Comparison of ENCODE assay signal across 20 cellular contexts in genomic region chr15:91961357-91961756, GRCh38.
A peak's percentile ranks its signal among the peaks of the same experiment; 100 is the strongest.
DNase-seq lines count a peak whose midpoint lies in the region; ATAC-seq, FAIRE-seq and TF ChIP-seq lines count a peak whose summit lies in the region.
"Had no signal": no experiment of that assay in that cellular context is flagged by ENCODE, and none has a peak within 500 bp of the region (broad histone marks: within the 10 kb centered on the region; RNA-seq: fewer than 3 reads in every experiment).

No MANE protein-coding gene starts in this region.

- no peak for DNase-seq in activated T-cell treated with anti-CD3 and anti-CD28 coated beads, Interleukin-2, amount 50 U/mL, for 4 hours
- no peak for DNase-seq in activated T-cell treated with anti-CD3 and anti-CD28 coated beads, Interleukin-2, amount 50 U/mL, for 48 hours
- DNase-seq in GM12878 (ENCODE audit: low read depth, low spot score): no peak
- peak; percentile 51 for DNase-seq in kidney tubule cell (ENCODE audit: low spot score)
- DNase-seq in activated gamma-delta T cell (lab: John Stamatoyannopoulos, UW): no peak
- no peak for DNase-seq in natural killer cell treated with Interleukin-12 subunit alpha and Interleukin-12 subunit beta and Interleukin-15 and Interleukin-18, amount 100 ng/mL, for 72 hours (ENCODE audit: low spot score)
- DNase-seq: C1 segment of cervical spinal cord, DND-41, GOT3, HFFc6, KG1, NCI-H1048, NCI-H1436 treated with DMSO at 0.1 percent for 48 hours, NCI-H2081 treated with DMSO at 0.1 percent for 48 hours, NCI-H510A treated with DMSO at 0.1 percent for 48 hours had no signal

- POLR2A ChIA-PET in HEK293 (lab: Yijun Ruan, JAX): no interaction called here
- POLR2A ChIA-PET in GM12878 (lab: Charles Lee): no interaction called here

- H3K27ac ChIP-seq in HEK293 (ENCODE audit: extremely low read depth, low read depth, low read length) (no peak overlapping the region), GM12878 (ENCODE audit: control insufficient read depth, insufficient read depth) (no peak overlapping the region)

- TF ChIP-seq EP300 in GM12878 (IDR thresholded peaks at IDR 0.05; ENCODE audit: borderline replicate concordance in 1 of 2, control insufficient read depth in 1 of 2, low read depth in 2 of 2, low read length in 2 of 2): no peak

- H3K36me3 Mint-ChIP-seq in activated T-cell treated with anti-CD3 and anti-CD28 coated beads, Interleukin-2, amount 50 U/mL, for 4 hours (ENCODE audit: insufficient read depth): peaks cover 7% of the 10 kb centered on the region
- H3K36me3 Mint-ChIP-seq in natural killer cell treated with Interleukin-12 subunit alpha and Interleukin-12 subunit beta and Interleukin-15 and Interleukin-18, amount 100 ng/mL, for 72 hours: no peaks in the 10 kb centered on the region

- H3K27me3 Mint-ChIP-seq in activated T-cell treated with anti-CD3 and anti-CD28 coated beads, Interleukin-2, amount 50 U/mL, for 4 hours (ENCODE audit: low read depth): no peaks in the 10 kb centered on the region
- H3K27me3 Mint-ChIP-seq in natural killer cell treated with Interleukin-12 subunit alpha and Interleukin-12 subunit beta and Interleukin-15 and Interleukin-18, amount 100 ng/mL, for 72 hours: no peaks in the 10 kb centered on the region

- H3K27me3 ChIP-seq in GM12878 (replicated peaks in 1 of 2; ENCODE audit: control insufficient read depth in 2 of 2, insufficient read depth in 2 of 2, low read length in 1 of 2): no peaks in the 10 kb centered on the region

- no peak for TF ChIP-seq POLR2A in GM12878 (IDR thresholded peaks at IDR 0.05; ENCODE audit: low read depth, low read length)

- no peak overlapping the region for H3K4me3 Mint-ChIP-seq in activated T-cell treated with anti-CD3 and anti-CD28 coated beads, Interleukin-2, amount 50 U/mL, for 4 hours
- no peak overlapping the region for H3K4me3 Mint-ChIP-seq in natural killer cell treated with Interleukin-12 subunit alpha and Interleukin-12 subunit beta and Interleukin-15 and Interleukin-18, amount 100 ng/mL, for 72 hours
- H3K4me3 Mint-ChIP-seq: HFFc6 had no signal

- peaks cover 3% of the 10 kb centered on the region; the same call in 1 of the 2 replicates for H3K4me1 ChIP-seq in HEK293 (ENCODE audit: control insufficient read depth, insufficient read depth, low read length)
- H3K4me1 ChIP-seq in GM12878 (ENCODE audit: control insufficient read depth, insufficient read depth, low read length): no peaks in the 10 kb centered on the region

- intact Hi-C loops in GM12878 (cut with micrococcal nuclease; ENCODE audit: unreplicated experiment): no loop called here

- WGBS in GM12878 (ENCODE audit: insufficient coverage, insufficient replicate concordance, low lambda C conversion rate, missing lambda C conversion rate): 37% methylated on average over 2 of the region's 2 CpGs

- no peaks in the 10 kb centered on the region for H4K20me1 ChIP-seq in GM12878 (ENCODE audit: control insufficient read depth, insufficient read depth)

- no peaks in the 10 kb centered on the region; the same call in 1 of the 2 replicates for H3K9me3 ChIP-seq in HEK293 (ENCODE audit: control insufficient read depth, insufficient read depth, low read depth, low read length)
- no peaks in the 10 kb centered on the region; the same call in 2 of the 3 replicates for H3K9me3 ChIP-seq in GM12878 (replicated peaks; ENCODE audit: control insufficient read depth, insufficient read depth, low read length)

- peak; percentile 41 to 72 for ATAC-seq in activated T-cell treated with anti-CD3 and anti-CD28 coated beads, Interleukin-2, amount 50 U/mL, for 4 hours
- ATAC-seq in GM12878 (peak; percentile 74), GM21447 (IDR thresholded peaks at IDR 0.05; ENCODE audit: unreplicated experiment) (no peak)
- ATAC-seq in natural killer cell treated with Interleukin-12 subunit alpha and Interleukin-12 subunit beta and Interleukin-15 and Interleukin-18, amount 100 ng/mL, for 72 hours: no peak
- ATAC-seq: Panc1 had no signal

- BruUV-seq in GM12878 (replicated peaks; lab: Mats Ljungman, UMichigan): no TSS peak

- in situ Hi-C loops in GM12878 (cut with MboI): no loop called here

- no peaks in the 10 kb centered on the region for H3K9me3 Mint-ChIP-seq in activated T-cell treated with anti-CD3 and anti-CD28 coated beads, Interleukin-2, amount 50 U/mL, for 4 hours
- no peaks in the 10 kb centered on the region for H3K9me3 Mint-ChIP-seq in natural killer cell treated with Interleukin-12 subunit alpha and Interleukin-12 subunit beta and Interleukin-15 and Interleukin-18, amount 100 ng/mL, for 72 hours

- H3K4me2 ChIP-seq in GM12878 (ENCODE audit: control insufficient read depth, insufficient read depth): no peak overlapping the region

- CTCF ChIA-PET in HEK293 (lab: Yijun Ruan, JAX): interaction anchor here (1.9 kb wide), 1 partner anchor 117 kb away, joined by 6 read pairs; no protein-coding TSS in a partner anchor
- CTCF ChIA-PET in GM12878 (lab: Yijun Ruan, JAX): no interaction called here

- SMC1A ChIA-PET in GM12878 (lab: Charles Lee; ENCODE audit: uncharacterized antibody, unreplicated experiment): interaction anchor here (1.0 kb wide), 1 partner anchor 22 kb away, joined by 3 read pairs; no protein-coding TSS in a partner anchor

- no peak overlapping the region for H2AFZ ChIP-seq in GM12878 (ENCODE audit: control insufficient read depth, low read depth, low read length)

- H3K9ac ChIP-seq in GM12878 (ENCODE audit: control insufficient read depth, insufficient read depth, low read length): no peak overlapping the region

- H3K27ac Mint-ChIP-seq in natural killer cell treated with Interleukin-12 subunit alpha and Interleukin-12 subunit beta and Interleukin-15 and Interleukin-18, amount 100 ng/mL, for 72 hours: no peak overlapping the region
- H3K27ac Mint-ChIP-seq: HFFc6 had no signal

- no peak for TF ChIP-seq RAD21 in GM12878 (IDR thresholded peaks at IDR 0.05; ENCODE audit: insufficient read depth, low read depth, low read length)

- H3K36me3 ChIP-seq in HEK293 (ENCODE audit: control insufficient read depth in 2 of 2, insufficient read depth in 1 of 2, low read length in 2 of 2) (no peaks in the 10 kb centered on the region), GM12878 (ENCODE audit: control insufficient read depth in 2 of 2, insufficient read depth in 2 of 2, low read length in 1 of 2) (no peaks in the 10 kb centered on the region)

- H3K4me1 Mint-ChIP-seq in activated T-cell treated with anti-CD3 and anti-CD28 coated beads, Interleukin-2, amount 50 U/mL, for 4 hours (ENCODE audit: low read depth): peaks cover 38% of the 10 kb centered on the region
- peaks cover 25 to 39% of the 10 kb centered on the region in 2 donors for H3K4me1 Mint-ChIP-seq in natural killer cell treated with Interleukin-12 subunit alpha and Interleukin-12 subunit beta and Interleukin-15 and Interleukin-18, amount 100 ng/mL, for 72 hours (ENCODE audit: low read depth in 2 of 2)

- TF ChIP-seq CTCF in HEK293 (tag by site-specific recombination; IDR thresholded peaks at IDR 0.05) (no peak), GM12878 (IDR thresholded peaks at IDR 0.05 in 2 of 3, conservative IDR thresholded peaks at IDR 0.05 in 1 of 3; ENCODE audit: control insufficient read depth in 2 of 3, extremely low read depth in 1 of 3, insufficient read depth in 1 of 3, low read depth in 3 of 3, low read length in 3 of 3) (no peak)

- RAD21 ChIA-PET in GM12878 (lab: Charles Lee; ENCODE audit: unreplicated experiment): no interaction called here

- H3K79me2 ChIP-seq in GM12878 (ENCODE audit: control insufficient read depth, insufficient read depth, low read length): no peaks in the 10 kb centered on the region

- no peak for FAIRE-seq in GM12878 (lab: Jason Lieb, UNC)
- FAIRE-seq: A204.1, G401.6 had no signal

- H3K4me3 ChIP-seq in HEK293 (ENCODE audit: low read depth, low read length) (no peak overlapping the region), GM12878 (no peak overlapping the region)

TF ChIP-seq in HEK293, 187 proteins besides CTCF, POLR2A, EP300 and RAD21:
- no peak for TF ChIP-seq ZNF704 (tag by site-specific recombination; IDR thresholded peaks at IDR 0.05)
- peak; percentile 78 for TF ChIP-seq ZNF623 (tag by site-specific recombination; IDR thresholded peaks at IDR 0.05)

TF ChIP-seq in GM12878, 131 proteins besides CTCF, POLR2A, EP300 and RAD21 (continues in another document):
- TF ChIP-seq DPF2 (IDR thresholded peaks at IDR 0.05) (no peak), ATF2 (IDR thresholded peaks at IDR 0.05; ENCODE audit: low read length) (no peak), JUNB (IDR thresholded peaks at IDR 0.05) (no peak), WRNIP1 (IDR thresholded peaks at IDR 0.05; ENCODE audit: borderline replicate concordance, low read depth, low read length) (no peak), BCLAF1 (IDR thresholded peaks at IDR 0.05) (no peak), FOXK2 (IDR thresholded peaks at IDR 0.05) (no peak)

Comparison
In these comparisons a context has a peak if more than half of its experiments do, and no peak if none do; other contexts are left out.
1. ATAC-seq: peak in activated T-cell treated with anti-CD3 and anti-CD28 coated beads, Interleukin-2, amount 50 U/mL, for 4 hours (2 of 2) and GM12878 (single experiment); none in GM21447 (single experiment) and natural killer cell treated with Interleukin-12 subunit alpha and Interleukin-12 subunit beta and Interleukin-15 and Interleukin-18, amount 100 ng/mL, for 72 hours (0 of 2).